In the genomic region with DNA sequence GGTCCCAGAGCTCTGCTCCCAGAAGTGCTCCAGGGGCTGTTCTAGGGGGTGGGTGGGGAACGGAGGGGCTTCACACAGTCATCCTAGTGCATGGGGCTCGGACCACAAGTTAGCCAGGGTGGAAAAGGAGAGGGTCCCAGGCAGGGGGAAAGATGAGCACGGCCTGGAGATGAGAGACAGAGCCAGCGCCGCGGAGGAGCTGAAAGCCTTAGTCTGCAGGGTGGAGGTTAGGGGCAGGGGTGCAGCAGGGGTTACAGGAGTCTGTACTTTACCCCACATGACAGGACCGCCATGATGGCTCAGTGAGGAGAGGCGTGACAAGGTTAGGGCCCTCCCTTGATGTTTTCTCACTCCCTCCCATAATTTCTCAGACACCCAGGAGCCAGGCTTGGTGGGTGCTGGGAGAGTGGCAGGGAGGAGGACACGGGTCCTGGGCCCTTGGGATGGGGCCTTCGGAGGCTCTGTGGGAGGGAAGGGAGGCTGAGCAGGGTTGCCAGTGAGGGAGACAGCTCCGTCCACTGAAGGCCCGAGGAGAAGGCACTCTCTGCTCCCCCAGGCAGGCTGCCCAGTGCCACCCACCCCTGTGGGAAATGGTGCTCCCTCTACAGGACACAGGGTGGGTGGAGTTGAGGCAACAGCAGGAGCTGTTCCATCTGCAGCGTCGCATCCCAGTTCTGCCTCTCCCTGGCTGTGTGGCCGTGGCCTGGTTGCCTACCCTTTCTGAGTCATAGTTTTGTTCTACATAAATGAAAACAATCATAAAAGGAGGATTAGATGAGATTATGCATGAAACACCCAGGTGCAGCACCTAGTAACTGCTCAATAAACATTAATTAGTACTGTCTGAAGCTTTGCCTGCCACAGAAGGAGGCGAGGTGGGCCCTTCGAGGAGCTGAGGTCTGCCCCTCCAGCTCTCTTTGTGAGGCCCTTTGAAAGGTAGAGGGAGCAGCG, we compare ENCODE assay signal across 1 cellular context.
TF ChIP-seq lines count a peak whose summit lies in the region.

No MANE protein-coding gene starts in this region.

TF ChIP-seq in WTC11, 78 proteins besides CTCF, POLR2A, EP300 and RAD21 (continued from another document):
- TF ChIP-seq MAX (CRISPR knock-in tag; IDR thresholded peaks at IDR 0.05) = no peak
- no peak for TF ChIP-seq NFE2L1 (CRISPR knock-in tag; IDR thresholded peaks at IDR 0.05)
- no peak for TF ChIP-seq TP53 (CRISPR knock-in tag; IDR thresholded peaks at IDR 0.05)
- no peak for TF ChIP-seq NR3C1 (CRISPR knock-in tag; conservative IDR thresholded peaks at IDR 0.05; ENCODE audit: low read depth)
- TF ChIP-seq EMX1 (CRISPR knock-in tag; IDR thresholded peaks at IDR 0.05) = no peak
- TF ChIP-seq JAZF1 (CRISPR knock-in tag; IDR thresholded peaks at IDR 0.05) = no peak
TF ChIP-seq in WTC11: peak in this region for 0.
